Comparison of ENCODE assay signal across 33 cellular contexts in genomic region chr10:22980822-22981221, GRCh38. TPM values are rescaled to one million over a fixed set of nuclear protein-coding genes. Genes with fewer than 3 reads are reported as not detected.
DNase-seq lines count a peak whose midpoint lies in the region; ATAC-seq and TF ChIP-seq lines count a peak whose summit lies in the region.
"Had no signal": no experiment of that assay in that cellular context is flagged by ENCODE, and none has a peak within 500 bp of the region (broad histone marks: within the 10 kb centered on the region; RNA-seq: fewer than 3 reads in every experiment).

No MANE protein-coding gene starts in this region.

- H3K36me3 ChIP-seq in effector memory CD4-positive, alpha-beta T cell (ENCODE audit: control insufficient read depth, insufficient read depth, low read length): no peaks in the 10 kb centered on the region
- H3K36me3 ChIP-seq: BE2C; BLaER1; BLaER1 treated with 17β-estradiol and CSF1 and Interleukin-3, amounts not matched to agents 10 nM and 100 nM had no signal

- peak overlapping the region; percentile 76 for H3K27ac ChIP-seq in VCaP
- no peak overlapping the region for H3K27ac ChIP-seq in effector memory CD4-positive, alpha-beta T cell (ENCODE audit: insufficient read depth, low read length, poor library complexity, severe bottlenecking)
- H3K27ac ChIP-seq: 22Rv1; A549; BLaER1; BLaER1 treated with 17β-estradiol and CSF1 and Interleukin-3, amounts not matched to agents 10 nM and 100 nM; C4-2B had no signal

- DNase-seq in LNCaP clone FGC (ENCODE audit: low read depth) (peak; percentile 93), left lobe of liver (ENCODE audit: low spot score) (no peak), HuH-7.5 (ENCODE audit: low spot score) (no peak), cerebellar cortex (ENCODE audit: low spot score) (no peak)
- DNase-seq in effector memory CD4-positive, alpha-beta T cell: no peak
- DNase-seq: 8988T; ACHN; AML-193; BE2C; Caco-2; Calu3; CD4-positive, alpha-beta memory T cell; CD4-positive, alpha-beta T cell; CD4-positive, CD25-positive, alpha-beta regulatory T cell; CD8-positive, alpha-beta memory T cell; CD8-positive, alpha-beta T cell; COR-L47; DMS 273 treated with DMSO at 0.1 percent for 48 hours; DMS153; DMS53; DMS79; DMS79 treated with DMSO at 0.1 percent for 48 hours; DND-41; EL had no signal

- H3K9me3 ChIP-seq in effector memory CD4-positive, alpha-beta T cell (ENCODE audit: control insufficient read depth, low read length): no peaks in the 10 kb centered on the region
- H3K9me3 ChIP-seq: A549; BE2C; BLaER1; BLaER1 treated with 17β-estradiol and CSF1 and Interleukin-3, amounts not matched to agents 10 nM and 100 nM; Caco-2 had no signal

- H3K4me3 ChIP-seq in LNCaP clone FGC (ENCODE audit: low read depth, low read length): no peak overlapping the region
- H3K4me3 ChIP-seq in effector memory CD4-positive, alpha-beta T cell (ENCODE audit: insufficient read depth, low read depth, low read length, poor library complexity, severe bottlenecking): no peak overlapping the region
- H3K4me3 ChIP-seq: A549; BLaER1; BLaER1 treated with 17β-estradiol and CSF1 and Interleukin-3, amounts not matched to agents 10 nM and 100 nM had no signal

- H3K27me3 ChIP-seq in effector memory CD4-positive, alpha-beta T cell (replicated peaks; ENCODE audit: control insufficient read depth, insufficient read depth, low read length, poor library complexity, severe bottlenecking): no peaks in the 10 kb centered on the region
- H3K27me3 ChIP-seq: BE2C; BLaER1; BLaER1 treated with 17β-estradiol and CSF1 and Interleukin-3, amounts not matched to agents 10 nM and 100 nM had no signal

- TF ChIP-seq CTCF in LNCaP clone FGC (IDR thresholded peaks at IDR 0.05; ENCODE audit: control insufficient read depth, extremely low read depth, insufficient read depth) (no peak), VCaP (conservative IDR thresholded peaks at IDR 0.05) (no peak)

- ATAC-seq in left lobe of liver: peak; percentile 19
- ATAC-seq: A549; CD8-positive, alpha-beta T cell had no signal

- no peaks in the 10 kb centered on the region for H3K4me1 ChIP-seq in effector memory CD4-positive, alpha-beta T cell (ENCODE audit: control insufficient read depth, insufficient read depth, low read length, poor library complexity, severe bottlenecking)
- H3K4me1 ChIP-seq: A549 had no signal

RNA-seq across cellular contexts. Expression of gene ARMC3, which starts 53.0 kb away (rescaled TPM):
- not detected for total RNA-seq in left lobe of liver
- total RNA-seq: A673; B cell; CD4-positive, alpha-beta memory T cell; CD4-positive, alpha-beta T cell; CD8-positive, alpha-beta memory T cell; CD8-positive, alpha-beta T cell; Daoy had no signal
